1 cellular context compared by ENCODE assay signal in the genomic region with DNA sequence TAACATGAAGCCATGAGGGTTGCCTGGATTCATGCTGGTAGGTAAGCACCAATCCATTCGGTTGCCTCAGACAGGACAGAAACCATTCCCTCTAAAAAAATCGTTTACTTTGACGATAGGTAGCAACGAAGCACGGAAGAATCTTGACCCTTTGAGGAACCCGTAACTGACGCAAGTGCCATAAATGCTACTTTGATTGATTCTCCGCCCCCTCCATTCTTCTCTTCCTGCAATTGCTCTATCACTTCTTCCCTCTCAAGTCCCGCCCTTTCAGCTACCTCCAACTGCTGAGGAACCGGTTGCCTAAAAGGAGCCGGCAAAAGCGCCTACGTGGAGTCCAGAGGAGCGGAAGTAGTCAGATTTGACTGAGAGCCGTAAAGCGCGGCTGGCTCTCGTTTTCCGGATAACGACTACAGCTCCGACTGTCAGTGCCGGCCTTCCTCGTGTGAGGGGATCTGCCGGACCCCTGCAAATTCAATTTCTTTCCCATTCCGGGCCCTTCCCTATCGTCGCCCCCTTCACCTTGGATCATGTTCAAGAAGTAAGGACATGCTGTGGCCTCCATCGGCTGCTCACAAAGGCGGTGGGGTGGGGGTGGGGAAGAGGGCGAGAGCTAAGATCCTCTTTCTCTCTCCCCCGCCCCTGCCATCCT.
TF ChIP-seq lines count a peak whose summit lies in the region.

A gene with protein sequence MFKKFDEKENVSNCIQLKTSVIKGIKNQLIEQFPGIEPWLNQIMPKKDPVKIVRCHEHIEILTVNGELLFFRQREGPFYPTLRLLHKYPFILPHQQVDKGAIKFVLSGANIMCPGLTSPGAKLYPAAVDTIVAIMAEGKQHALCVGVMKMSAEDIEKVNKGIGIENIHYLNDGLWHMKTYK (plus strand): TSS at position 395 of the 652 bp plus-strand sequence. CDS start 136 bp downstream, at position 531.

TF ChIP-seq in K562, 482 proteins besides CTCF, POLR2A, EP300 and RAD21 (continued from another document and continues in another):
- TF ChIP-seq, protein P1, sequence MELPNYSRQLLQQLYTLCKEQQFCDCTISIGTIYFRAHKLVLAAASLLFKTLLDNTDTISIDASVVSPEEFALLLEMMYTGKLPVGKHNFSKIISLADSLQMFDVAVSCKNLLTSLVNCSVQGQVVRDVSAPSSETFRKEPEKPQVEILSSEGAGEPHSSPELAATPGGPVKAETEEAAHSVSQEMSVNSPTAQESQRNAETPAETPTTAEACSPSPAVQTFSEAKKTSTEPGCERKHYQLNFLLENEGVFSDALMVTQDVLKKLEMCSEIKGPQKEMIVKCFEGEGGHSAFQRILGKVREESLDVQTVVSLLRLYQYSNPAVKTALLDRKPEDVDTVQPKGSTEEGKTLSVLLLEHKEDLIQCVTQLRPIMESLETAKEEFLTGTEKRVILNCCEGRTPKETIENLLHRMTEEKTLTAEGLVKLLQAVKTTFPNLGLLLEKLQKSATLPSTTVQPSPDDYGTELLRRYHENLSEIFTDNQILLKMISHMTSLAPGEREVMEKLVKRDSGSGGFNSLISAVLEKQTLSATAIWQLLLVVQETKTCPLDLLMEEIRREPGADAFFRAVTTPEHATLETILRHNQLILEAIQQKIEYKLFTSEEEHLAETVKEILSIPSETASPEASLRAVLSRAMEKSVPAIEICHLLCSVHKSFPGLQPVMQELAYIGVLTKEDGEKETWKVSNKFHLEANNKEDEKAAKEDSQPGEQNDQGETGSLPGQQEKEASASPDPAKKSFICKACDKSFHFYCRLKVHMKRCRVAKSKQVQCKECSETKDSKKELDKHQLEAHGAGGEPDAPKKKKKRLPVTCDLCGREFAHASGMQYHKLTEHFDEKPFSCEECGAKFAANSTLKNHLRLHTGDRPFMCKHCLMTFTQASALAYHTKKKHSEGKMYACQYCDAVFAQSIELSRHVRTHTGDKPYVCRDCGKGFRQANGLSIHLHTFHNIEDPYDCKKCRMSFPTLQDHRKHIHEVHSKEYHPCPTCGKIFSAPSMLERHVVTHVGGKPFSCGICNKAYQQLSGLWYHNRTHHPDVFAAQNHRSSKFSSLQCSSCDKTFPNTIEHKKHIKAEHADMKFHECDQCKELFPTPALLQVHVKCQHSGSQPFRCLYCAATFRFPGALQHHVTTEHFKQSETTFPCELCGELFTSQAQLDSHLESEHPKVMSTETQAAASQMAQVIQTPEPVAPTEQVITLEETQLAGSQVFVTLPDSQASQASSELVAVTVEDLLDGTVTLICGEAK (IDR thresholded peaks at IDR 0.05): peak; percentile 88
- TF ChIP-seq, protein P1 (CRISPR knock-in tag; IDR thresholded peaks at IDR 0.05): no peak
- TF ChIP-seq TBL1XR1 (IDR thresholded peaks at IDR 0.05; ENCODE audit: low read length in 2 of 2) (0 out of 4 replicates have a peak, but pooled peaks of 1 of the 2 experiments have one; percentile 11), THRAP3 (IDR thresholded peaks at IDR 0.05; ENCODE audit: borderline replicate concordance) (no peak), ETV6 (IDR thresholded peaks at IDR 0.05; ENCODE audit: borderline replicate concordance in 1 of 2, low read depth in 2 of 2, low read length in 1 of 2) (0 out of 4 replicates have a peak, but pooled peaks have one; percentile 13 to 47), ETV6 (CRISPR knock-in tag; IDR thresholded peaks at IDR 0.05; ENCODE audit: borderline replicate concordance) (no peak), ZNF175 (CRISPR knock-in tag; IDR thresholded peaks at IDR 0.05; ENCODE audit: low read depth) (peak; percentile 4; the same call in 1 of the 2 replicates), ZNF384 (IDR thresholded peaks at IDR 0.05; ENCODE audit: low read depth, low read length) (peak; percentile 64; the same call in 1 of the 2 replicates), NFRKB (IDR thresholded peaks at IDR 0.05; ENCODE audit: low read depth) (peak; percentile 54; the same call in 1 of the 2 replicates), ARNT (IDR thresholded peaks at IDR 0.05) (peak; percentile 47 to 52; a peak in 2 of 4 replicates), JUNB (CRISPR knock-in tag; conservative IDR thresholded peaks at IDR 0.05) (no peak), MTA1 (IDR thresholded peaks at IDR 0.05; ENCODE audit: borderline replicate concordance) (peak; percentile 58; the same call in 1 of the 2 replicates), ZEB2 (IDR thresholded peaks at IDR 0.05) (no peak), YY1 (IDR thresholded peaks at IDR 0.05; ENCODE audit: borderline replicate concordance in 1 of 3, control insufficient read depth in 1 of 3, extremely low read depth in 1 of 3, insufficient read depth in 3 of 3, insufficient read length in 1 of 3, insufficient replicate concordance in 2 of 3, low read depth in 1 of 3, low read length in 2 of 3) (peak in 1 of 3 experiments; percentile 18), ZFX (CRISPR knock-in tag; IDR thresholded peaks at IDR 0.05) (peak; percentile 55; the same call in 1 of the 2 replicates), XRCC5 (IDR thresholded peaks at IDR 0.05; ENCODE audit: low read depth, low read length) (peak; percentile 54; the same call in 1 of the 2 replicates), GABPA (tag; conservative IDR thresholded peaks at IDR 0.05; ENCODE audit: low read depth) (peak; percentile 90), JUND (IDR thresholded peaks at IDR 0.05; ENCODE audit: borderline replicate concordance, low read depth, low read length) (peak; percentile 74), JUND (tag; IDR thresholded peaks at IDR 0.05; ENCODE audit: borderline replicate concordance, low read depth, low read length) (no peak), SMAD3 (CRISPR knock-in tag; conservative IDR thresholded peaks at IDR 0.05) (no peak), GABPB2 (CRISPR knock-in tag; conservative IDR thresholded peaks at IDR 0.05) (no peak), RBFOX2 (IDR thresholded peaks at IDR 0.05; ENCODE audit: low read depth, low read length) (peak; percentile 79), SUPT5H (IDR thresholded peaks at IDR 0.05) (peak; percentile 76), KDM4B (IDR thresholded peaks at IDR 0.05; ENCODE audit: borderline replicate concordance in 2 of 2, low read depth in 1 of 2) (no peak), MED1 (CRISPR knock-in tag; IDR thresholded peaks at IDR 0.05; ENCODE audit: borderline replicate concordance) (no peak), HCFC1 (IDR thresholded peaks at IDR 0.05; ENCODE audit: low read depth, low read length) (peak; percentile 51), ZNF311 (CRISPR knock-in tag; IDR thresholded peaks at IDR 0.05) (no peak), ZNF644 (tag; IDR thresholded peaks at IDR 0.05; ENCODE audit: low read depth) (no peak), NRF1 (conservative IDR thresholded peaks at IDR 0.05 in 1 of 2, IDR thresholded peaks at IDR 0.05 in 1 of 2) (peak; percentile 30 to 36; a peak in 2 of 4 replicates), EP400 (IDR thresholded peaks at IDR 0.05) (peak; percentile 94), TAF1 (IDR thresholded peaks at IDR 0.05; ENCODE audit: control insufficient read depth, extremely low read depth, insufficient read depth, low read length, severe bottlenecking) (peak; percentile 67), ATF1 (CRISPR knock-in tag; IDR thresholded peaks at IDR 0.05) (no peak), ATF1 (tag; IDR thresholded peaks at IDR 0.05) (peak; percentile 91), SMAD2 (IDR thresholded peaks at IDR 0.05; ENCODE audit: low read depth, low read length) (no peak), HEY1 (CRISPR knock-in tag; IDR thresholded peaks at IDR 0.05; ENCODE audit: borderline replicate concordance) (no peak), ZBTB17 (CRISPR knock-in tag; IDR thresholded peaks at IDR 0.05) (no peak), MEF2A (IDR thresholded peaks at IDR 0.05; ENCODE audit: control insufficient read depth, low read depth, low read length) (0 out of 2 replicates have a peak, but pooled peaks have one; percentile 21), ELF1 (tag; IDR thresholded peaks at IDR 0.05) (peak; percentile 64)
- TF ChIP-seq, protein P2, sequence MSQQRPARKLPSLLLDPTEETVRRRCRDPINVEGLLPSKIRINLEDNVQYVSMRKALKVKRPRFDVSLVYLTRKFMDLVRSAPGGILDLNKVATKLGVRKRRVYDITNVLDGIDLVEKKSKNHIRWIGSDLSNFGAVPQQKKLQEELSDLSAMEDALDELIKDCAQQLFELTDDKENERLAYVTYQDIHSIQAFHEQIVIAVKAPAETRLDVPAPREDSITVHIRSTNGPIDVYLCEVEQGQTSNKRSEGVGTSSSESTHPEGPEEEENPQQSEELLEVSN (IDR thresholded peaks at IDR 0.05; ENCODE audit: borderline replicate concordance in 1 of 2, extremely low read depth in 1 of 2, insufficient read depth in 1 of 2, insufficient read length in 1 of 2, low read depth in 1 of 2, low read length in 1 of 2, poor library complexity in 1 of 2, severe bottlenecking in 1 of 2): no peak
- TF ChIP-seq, protein P3, sequence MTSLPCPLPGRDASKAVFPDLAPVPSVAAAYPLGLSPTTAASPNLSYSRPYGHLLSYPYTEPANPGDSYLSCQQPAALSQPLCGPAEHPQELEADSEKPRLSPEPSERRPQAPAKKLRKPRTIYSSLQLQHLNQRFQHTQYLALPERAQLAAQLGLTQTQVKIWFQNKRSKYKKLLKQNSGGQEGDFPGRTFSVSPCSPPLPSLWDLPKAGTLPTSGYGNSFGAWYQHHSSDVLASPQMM (CRISPR knock-in tag; IDR thresholded peaks at IDR 0.05): no peak
- TF ChIP-seq, protein P4, sequence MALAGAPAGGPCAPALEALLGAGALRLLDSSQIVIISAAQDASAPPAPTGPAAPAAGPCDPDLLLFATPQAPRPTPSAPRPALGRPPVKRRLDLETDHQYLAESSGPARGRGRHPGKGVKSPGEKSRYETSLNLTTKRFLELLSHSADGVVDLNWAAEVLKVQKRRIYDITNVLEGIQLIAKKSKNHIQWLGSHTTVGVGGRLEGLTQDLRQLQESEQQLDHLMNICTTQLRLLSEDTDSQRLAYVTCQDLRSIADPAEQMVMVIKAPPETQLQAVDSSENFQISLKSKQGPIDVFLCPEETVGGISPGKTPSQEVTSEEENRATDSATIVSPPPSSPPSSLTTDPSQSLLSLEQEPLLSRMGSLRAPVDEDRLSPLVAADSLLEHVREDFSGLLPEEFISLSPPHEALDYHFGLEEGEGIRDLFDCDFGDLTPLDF (CRISPR knock-in tag; IDR thresholded peaks at IDR 0.05): no peak
- TF ChIP-seq, protein P5, sequence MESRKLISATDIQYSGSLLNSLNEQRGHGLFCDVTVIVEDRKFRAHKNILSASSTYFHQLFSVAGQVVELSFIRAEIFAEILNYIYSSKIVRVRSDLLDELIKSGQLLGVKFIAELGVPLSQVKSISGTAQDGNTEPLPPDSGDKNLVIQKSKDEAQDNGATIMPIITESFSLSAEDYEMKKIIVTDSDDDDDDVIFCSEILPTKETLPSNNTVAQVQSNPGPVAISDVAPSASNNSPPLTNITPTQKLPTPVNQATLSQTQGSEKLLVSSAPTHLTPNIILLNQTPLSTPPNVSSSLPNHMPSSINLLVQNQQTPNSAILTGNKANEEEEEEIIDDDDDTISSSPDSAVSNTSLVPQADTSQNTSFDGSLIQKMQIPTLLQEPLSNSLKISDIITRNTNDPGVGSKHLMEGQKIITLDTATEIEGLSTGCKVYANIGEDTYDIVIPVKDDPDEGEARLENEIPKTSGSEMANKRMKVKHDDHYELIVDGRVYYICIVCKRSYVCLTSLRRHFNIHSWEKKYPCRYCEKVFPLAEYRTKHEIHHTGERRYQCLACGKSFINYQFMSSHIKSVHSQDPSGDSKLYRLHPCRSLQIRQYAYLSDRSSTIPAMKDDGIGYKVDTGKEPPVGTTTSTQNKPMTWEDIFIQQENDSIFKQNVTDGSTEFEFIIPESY (CRISPR knock-in tag; IDR thresholded peaks at IDR 0.05): no peak
- TF ChIP-seq, protein P6, sequence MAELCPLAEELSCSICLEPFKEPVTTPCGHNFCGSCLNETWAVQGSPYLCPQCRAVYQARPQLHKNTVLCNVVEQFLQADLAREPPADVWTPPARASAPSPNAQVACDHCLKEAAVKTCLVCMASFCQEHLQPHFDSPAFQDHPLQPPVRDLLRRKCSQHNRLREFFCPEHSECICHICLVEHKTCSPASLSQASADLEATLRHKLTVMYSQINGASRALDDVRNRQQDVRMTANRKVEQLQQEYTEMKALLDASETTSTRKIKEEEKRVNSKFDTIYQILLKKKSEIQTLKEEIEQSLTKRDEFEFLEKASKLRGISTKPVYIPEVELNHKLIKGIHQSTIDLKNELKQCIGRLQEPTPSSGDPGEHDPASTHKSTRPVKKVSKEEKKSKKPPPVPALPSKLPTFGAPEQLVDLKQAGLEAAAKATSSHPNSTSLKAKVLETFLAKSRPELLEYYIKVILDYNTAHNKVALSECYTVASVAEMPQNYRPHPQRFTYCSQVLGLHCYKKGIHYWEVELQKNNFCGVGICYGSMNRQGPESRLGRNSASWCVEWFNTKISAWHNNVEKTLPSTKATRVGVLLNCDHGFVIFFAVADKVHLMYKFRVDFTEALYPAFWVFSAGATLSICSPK (IDR thresholded peaks at IDR 0.05; ENCODE audit: borderline replicate concordance): no peak
- TF ChIP-seq, protein P7, sequence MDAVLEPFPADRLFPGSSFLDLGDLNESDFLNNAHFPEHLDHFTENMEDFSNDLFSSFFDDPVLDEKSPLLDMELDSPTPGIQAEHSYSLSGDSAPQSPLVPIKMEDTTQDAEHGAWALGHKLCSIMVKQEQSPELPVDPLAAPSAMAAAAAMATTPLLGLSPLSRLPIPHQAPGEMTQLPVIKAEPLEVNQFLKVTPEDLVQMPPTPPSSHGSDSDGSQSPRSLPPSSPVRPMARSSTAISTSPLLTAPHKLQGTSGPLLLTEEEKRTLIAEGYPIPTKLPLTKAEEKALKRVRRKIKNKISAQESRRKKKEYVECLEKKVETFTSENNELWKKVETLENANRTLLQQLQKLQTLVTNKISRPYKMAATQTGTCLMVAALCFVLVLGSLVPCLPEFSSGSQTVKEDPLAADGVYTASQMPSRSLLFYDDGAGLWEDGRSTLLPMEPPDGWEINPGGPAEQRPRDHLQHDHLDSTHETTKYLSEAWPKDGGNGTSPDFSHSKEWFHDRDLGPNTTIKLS (IDR thresholded peaks at IDR 0.05; ENCODE audit: borderline replicate concordance, low read depth): peak; percentile 99
